In the genomic region with DNA sequence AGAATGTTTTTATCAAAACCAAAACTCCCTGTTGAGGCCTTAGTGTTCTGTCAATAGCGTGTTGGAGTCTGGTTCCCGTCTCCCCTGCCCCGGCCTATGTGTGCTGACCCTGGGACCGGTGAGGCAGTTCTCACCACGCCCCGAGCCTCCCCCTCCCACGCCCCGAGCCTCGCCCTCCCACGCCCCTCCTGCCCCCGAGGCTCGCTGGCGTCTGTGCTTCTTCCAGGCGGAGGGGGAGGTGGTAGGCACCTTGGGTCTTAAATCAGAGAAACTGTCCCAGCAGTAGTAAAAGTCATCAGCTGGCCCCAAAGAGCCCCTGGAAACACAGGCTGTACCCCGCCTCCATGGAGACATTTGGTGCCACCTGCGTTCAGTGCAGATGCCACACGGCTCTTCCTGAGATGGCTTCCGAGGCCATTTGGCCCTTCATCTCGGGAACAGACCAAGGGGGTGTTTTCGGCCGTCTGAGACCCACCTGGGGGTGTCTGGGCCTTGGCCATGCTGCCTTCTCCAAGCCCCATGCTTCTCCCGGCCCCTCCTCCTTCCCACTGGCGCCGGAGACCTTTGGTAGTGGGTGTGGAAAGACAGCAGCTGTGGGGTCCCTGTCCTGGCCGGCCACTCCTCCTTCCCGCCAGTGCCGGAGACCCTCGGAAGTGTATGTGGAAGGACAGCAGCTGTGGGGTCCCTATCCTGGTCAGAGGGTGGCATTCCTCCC, we compare ENCODE assay signal across 19 cellular contexts. TPM values are rescaled to one million over a fixed set of nuclear protein-coding genes. Genes with fewer than 3 reads are reported as not detected.
DNase-seq lines count a peak whose midpoint lies in the region; ATAC-seq, FAIRE-seq and TF ChIP-seq lines count a peak whose summit lies in the region.
"Had no signal": no experiment of that assay in that cellular context is flagged by ENCODE, and none has a peak within 500 bp of the region (broad histone marks: within the 10 kb centered on the region; RNA-seq: fewer than 3 reads in every experiment).

No MANE protein-coding gene starts in this region.

- no peak overlapping the region for H4K91ac ChIP-seq in H1 (replicated peaks; ENCODE audit: insufficient read length, low read length)

- H3K27me3 ChIP-seq in H1 (replicated peaks in 1 of 4; ENCODE audit: control insufficient read depth in 3 of 4, extremely low read depth in 1 of 4, insufficient read depth in 3 of 4, low read length in 3 of 4) (no peaks in the 10 kb centered on the region), muscle layer of colon (ENCODE audit: control insufficient read depth in 1 of 2, insufficient read depth in 2 of 2, low read length in 2 of 2) (no peaks in the 10 kb centered on the region), tibial nerve (no peaks in the 10 kb centered on the region)

- no peak for ATAC-seq in activated naive CD4-positive, alpha-beta T cell treated with anti-CD3 and anti-CD28 coated beads, Interleukin-2, amount 50 U/mL, for 72 hours
- ATAC-seq in HG02759 (IDR thresholded peaks at IDR 0.05; ENCODE audit: unreplicated experiment) (no peak), GM21723 (IDR thresholded peaks at IDR 0.05; ENCODE audit: unreplicated experiment) (no peak)

- peaks cover 47% of the 10 kb centered on the region for H3K79me1 ChIP-seq in H1 (ENCODE audit: low read depth, low read length)

- H3K9me3 Mint-ChIP-seq in activated naive CD4-positive, alpha-beta T cell treated with anti-CD3 and anti-CD28 coated beads, Interleukin-2, amount 50 U/mL, for 24 hours, result no peaks in the 10 kb centered on the region
- no peaks in the 10 kb centered on the region for H3K9me3 Mint-ChIP-seq in activated naive CD4-positive, alpha-beta T cell treated with anti-CD3 and anti-CD28 coated beads, Interleukin-2, amount 50 U/mL, for 72 hours
- no peaks in the 10 kb centered on the region for H3K9me3 Mint-ChIP-seq in activated T-helper 2 cell treated with anti-CD3 and anti-CD28 coated beads, Interferon-gamma antibody, Interleukin-2, Interleukin-4, amounts not matched to agents 10 μg/mL and 5 μg/mL and 100 μg/mL, durations not matched to agents 14 hours and 24 hours and 36 hours
- H3K9me3 Mint-ChIP-seq: activated naive CD8-positive, alpha-beta T cell treated with anti-CD3 and anti-CD28 coated beads, Interleukin-2, amount 10 ng/mL, durations not matched to agents 7 days and 5 days had no signal

- H3K4me3 Mint-ChIP-seq in activated naive CD4-positive, alpha-beta T cell treated with anti-CD3 and anti-CD28 coated beads, Interleukin-2, amount 50 U/mL, for 24 hours, result no peak overlapping the region
- H3K4me3 Mint-ChIP-seq in activated T-helper 2 cell treated with anti-CD3 and anti-CD28 coated beads, Interferon-gamma antibody, Interleukin-2, Interleukin-4, amounts not matched to agents 10 μg/mL and 5 μg/mL and 100 μg/mL, durations not matched to agents 14 hours and 24 hours and 36 hours (ENCODE audit: low read depth), result no peak overlapping the region
- H3K4me3 Mint-ChIP-seq: activated naive CD8-positive, alpha-beta T cell treated with anti-CD3 and anti-CD28 coated beads, Interleukin-2, amount 10 ng/mL, durations not matched to agents 7 days and 5 days had no signal

- H4K5ac ChIP-seq in H1 (ENCODE audit: insufficient read length, low read depth, low read length), result no peak overlapping the region

- H3K79me2 ChIP-seq in H1 (ENCODE audit: control insufficient read depth in 1 of 2, insufficient read depth in 2 of 2, low read length in 2 of 2), result peaks cover 38 to 97% of the 10 kb centered on the region in 2 experiments; a peak in 3 of 4 replicates

- H3K27ac ChIP-seq in H1 (ENCODE audit: low read depth, low read length), result no peak overlapping the region
- peak overlapping the region; percentile 16 for H3K27ac ChIP-seq in muscle layer of colon (ENCODE audit: low read depth, low read length)
- H3K27ac ChIP-seq in tibial nerve, result peak overlapping the region in 3 of 4 donors; percentile 13 to 82 (median 69)
- H3K27ac ChIP-seq: psoas muscle, VCaP had no signal

- no peak overlapping the region for H2BK120ac ChIP-seq in H1 (replicated peaks; ENCODE audit: low read depth, low read length)

- H3K23ac ChIP-seq in H1 (ENCODE audit: insufficient read length), result no peak overlapping the region

- TF ChIP-seq EP300 in H1 (IDR thresholded peaks at IDR 0.05; ENCODE audit: borderline replicate concordance in 1 of 2, low read depth in 2 of 2, low read length in 2 of 2) (no peak), tibial nerve (IDR thresholded peaks at IDR 0.05) (no peak)

- no peak overlapping the region for H3K14ac ChIP-seq in H1 (ENCODE audit: insufficient read length)

- H2AK5ac ChIP-seq in H1 (ENCODE audit: low read depth, low read length), result no peak overlapping the region

- H3K4me1 Mint-ChIP-seq in activated naive CD4-positive, alpha-beta T cell treated with anti-CD3 and anti-CD28 coated beads, Interleukin-2, amount 50 U/mL, for 24 hours, result peaks cover 61% of the 10 kb centered on the region
- H3K4me1 Mint-ChIP-seq in activated T-helper 2 cell treated with anti-CD3 and anti-CD28 coated beads, Interferon-gamma antibody, Interleukin-2, Interleukin-4, amounts not matched to agents 10 μg/mL and 5 μg/mL and 100 μg/mL, durations not matched to agents 14 hours and 24 hours and 36 hours (ENCODE audit: low read depth), result peaks cover 15% of the 10 kb centered on the region

- H3K18ac ChIP-seq in H1 (ENCODE audit: extremely low read depth, low read length), result no peak overlapping the region

- peaks cover 0 to 41% (median 30%) of the 10 kb centered on the region in 4 experiments; a peak in 6 of 7 replicates for H3K4me1 ChIP-seq in H1 (replicated peaks in 1 of 4; ENCODE audit: control insufficient read depth in 3 of 4, insufficient read depth in 4 of 4, low read length in 3 of 4)
- peaks cover 99% of the 10 kb centered on the region for H3K4me1 ChIP-seq in muscle layer of colon (ENCODE audit: insufficient read depth, low read length)
- H3K4me1 ChIP-seq in tibial nerve, result peaks cover 0 to 100% (median 90%) of the 10 kb centered on the region in 4 donors

- H4K20me1 ChIP-seq in H1 (replicated peaks in 1 of 2; ENCODE audit: control insufficient read depth in 1 of 2, insufficient read depth in 2 of 2, low read length in 2 of 2), result peaks cover 28 to 69% of the 10 kb centered on the region in 2 experiments

- H2BK5ac ChIP-seq in H1 (ENCODE audit: low read depth, low read length), result peak overlapping the region; percentile 66; the same call in 1 of the 2 replicates

- H4K8ac ChIP-seq in H1 (ENCODE audit: extremely low read depth, insufficient read depth, low read length), result peak overlapping the region; percentile 15; the same call in 1 of the 2 replicates

- no peak for TF ChIP-seq CTCF in H1 (IDR thresholded peaks at IDR 0.05; ENCODE audit: control extremely low read depth in 1 of 3, insufficient read depth in 1 of 3, low read depth in 1 of 3, low read length in 3 of 3)
- no peak for TF ChIP-seq CTCF in tibial nerve (IDR thresholded peaks at IDR 0.05)

- POLR2A ChIA-PET in H1 (lab: Charles Lee; ENCODE audit: partially characterized antibody), result interaction anchor here (0.7 kb wide), 1 partner anchor 21 kb away, joined by 3 read pairs; no protein-coding TSS in a partner anchor

- H3K27me3 Mint-ChIP-seq in activated naive CD4-positive, alpha-beta T cell treated with anti-CD3 and anti-CD28 coated beads, Interleukin-2, amount 50 U/mL, for 24 hours, result no peaks in the 10 kb centered on the region
- H3K27me3 Mint-ChIP-seq in activated T-helper 2 cell treated with anti-CD3 and anti-CD28 coated beads, Interferon-gamma antibody, Interleukin-2, Interleukin-4, amounts not matched to agents 10 μg/mL and 5 μg/mL and 100 μg/mL, durations not matched to agents 14 hours and 24 hours and 36 hours (ENCODE audit: low read depth), result no peaks in the 10 kb centered on the region
- H3K27me3 Mint-ChIP-seq: activated naive CD8-positive, alpha-beta T cell treated with anti-CD3 and anti-CD28 coated beads, Interleukin-2, amount 10 ng/mL, durations not matched to agents 7 days and 5 days had no signal

- H3K56ac ChIP-seq in H1 (replicated peaks; ENCODE audit: insufficient read length, low read depth, low read length), result no peak overlapping the region

- H3K9ac ChIP-seq in H1 (replicated peaks in 1 of 4; ENCODE audit: extremely low read depth in 1 of 4, low read depth in 3 of 4, low read length in 3 of 4) (no peak overlapping the region), muscle layer of colon (ENCODE audit: low read length) (no peak overlapping the region)

- no peak overlapping the region for H2BK20ac ChIP-seq in H1 (ENCODE audit: low read length)

- no peak overlapping the region for H2BK12ac ChIP-seq in H1 (ENCODE audit: low read depth, low read length)

- no peak for FAIRE-seq in H1 (lab: Jason Lieb, UNC)
- FAIRE-seq: colon had no signal

- H2AFZ ChIP-seq in H1 (ENCODE audit: low read length), result no peak overlapping the region

- H3K23me2 ChIP-seq in H1 (ENCODE audit: low read depth, low read length), result no peaks in the 10 kb centered on the region

- CTCF ChIA-PET in H1 (lab: Charles Lee; ENCODE audit: partially characterized antibody), result interaction anchor here (0.7 to 1.2 kb wide), 4 partner anchors 12 to 39 kb away, joined by 3 to 4 read pairs (median 4); no protein-coding TSS in a partner anchor

- TF ChIP-seq POLR2A in H1 (IDR thresholded peaks at IDR 0.05; ENCODE audit: control extremely low read depth in 1 of 2, low read depth in 2 of 2, low read length in 2 of 2) (no peak), tibial nerve (IDR thresholded peaks at IDR 0.05) (no peak)

- H3K36me3 ChIP-seq in H1 (ENCODE audit: control insufficient read depth in 2 of 4, insufficient read depth in 4 of 4, low read length in 3 of 4) (peaks cover 0 to 3% (median 0%) of the 10 kb centered on the region in 4 experiments; a peak in 1 of 8 replicates), muscle layer of colon (ENCODE audit: insufficient read depth, low read length) (peaks cover 3% of the 10 kb centered on the region), tibial nerve (peaks cover 0 to 5% (median 0%) of the 10 kb centered on the region in 3 donors)

- no peaks in the 10 kb centered on the region for H3K36me3 Mint-ChIP-seq in activated naive CD4-positive, alpha-beta T cell treated with anti-CD3 and anti-CD28 coated beads, Interleukin-2, amount 50 U/mL, for 24 hours
- peaks cover 5 to 12% of the 10 kb centered on the region in 2 donors for H3K36me3 Mint-ChIP-seq in activated naive CD4-positive, alpha-beta T cell treated with anti-CD3 and anti-CD28 coated beads, Interleukin-2, amount 50 U/mL, for 72 hours
- peaks cover 16% of the 10 kb centered on the region for H3K36me3 Mint-ChIP-seq in activated T-helper 2 cell treated with anti-CD3 and anti-CD28 coated beads, Interferon-gamma antibody, Interleukin-2, Interleukin-4, amounts not matched to agents 10 μg/mL and 5 μg/mL and 100 μg/mL, durations not matched to agents 14 hours and 24 hours and 36 hours (ENCODE audit: low read depth)

- H3K9me3 ChIP-seq in H1 (ENCODE audit: insufficient read depth in 2 of 2, low read depth in 1 of 2, low read length in 1 of 2) (no peaks in the 10 kb centered on the region), muscle layer of colon (ENCODE audit: low read length) (no peaks in the 10 kb centered on the region), tibial nerve (no peaks in the 10 kb centered on the region)
- H3K9me3 ChIP-seq: Caco-2, psoas muscle had no signal

- WGBS in H1 (ENCODE audit: extremely low coverage in 1 of 2, insufficient coverage in 1 of 2, insufficient read length in 1 of 2, insufficient replicate concordance in 2 of 2, low coverage in 1 of 2, low lambda C conversion rate in 2 of 2, missing lambda C conversion rate in 1 of 2), 2 experiments, result 81% methylated on average over 15 of the region's 28 CpGs; no CpG with 5 or more reads in 1 of the 2 experiments
- WGBS in tibial nerve, 2 donors, result 44 to 47% methylated on average over 22 to 26 of the region's 28 CpGs

- H3K27ac Mint-ChIP-seq in activated naive CD4-positive, alpha-beta T cell treated with anti-CD3 and anti-CD28 coated beads, Interleukin-2, amount 50 U/mL, for 24 hours, result peak overlapping the region; percentile 17
- H3K27ac Mint-ChIP-seq in activated naive CD4-positive, alpha-beta T cell treated with anti-CD3 and anti-CD28 coated beads, Interleukin-2, amount 50 U/mL, for 72 hours, result peak overlapping the region in 1 of 2 donors; percentile 88
- no peak overlapping the region for H3K27ac Mint-ChIP-seq in activated T-helper 2 cell treated with anti-CD3 and anti-CD28 coated beads, Interferon-gamma antibody, Interleukin-2, Interleukin-4, amounts not matched to agents 10 μg/mL and 5 μg/mL and 100 μg/mL, durations not matched to agents 14 hours and 24 hours and 36 hours
- H3K27ac Mint-ChIP-seq: activated naive CD8-positive, alpha-beta T cell treated with anti-CD3 and anti-CD28 coated beads, Interleukin-2, amount 10 ng/mL, durations not matched to agents 7 days and 5 days had no signal

- H3K4me2 ChIP-seq in H1 (ENCODE audit: insufficient read depth in 1 of 2, low read depth in 2 of 2, low read length in 2 of 2), result no peak overlapping the region

- no peak for TF ChIP-seq RAD21 in H1 (IDR thresholded peaks at IDR 0.05 in 1 of 2, conservative IDR thresholded peaks at IDR 0.05 in 1 of 2; ENCODE audit: low read depth in 2 of 2, low read length in 2 of 2)

- H3K4me3 ChIP-seq in H1 (ENCODE audit: extremely low read depth in 1 of 4, insufficient read depth in 2 of 4, low read depth in 3 of 4, low read length in 4 of 4) (no peak overlapping the region), muscle layer of colon (ENCODE audit: low read depth in 1 of 2, low read length in 2 of 2) (peak overlapping the region in 1 of 2 donors; percentile 16), tibial nerve (no peak overlapping the region)
- H3K4me3 ChIP-seq: psoas muscle had no signal

- DNase-seq in activated naive CD4-positive, alpha-beta T cell treated with anti-CD3 and anti-CD28 coated beads, Interleukin-2, amount 50 U/mL, for 72 hours (ENCODE audit: low spot score in 2 of 2), result no peak
- DNase-seq in H1 (ENCODE audit: low read depth in 1 of 2, low spot score in 2 of 2) (no peak), tibial nerve (ENCODE audit: low spot score in 2 of 2) (no peak)
- no peak for DNase-seq in activated T-helper 2 cell treated with anti-CD3 and anti-CD28 coated beads, Interferon-gamma antibody, Interleukin-2, Interleukin-4, amounts not matched to agents 10 μg/mL and 5 μg/mL and 100 μg/mL, durations not matched to agents 14 hours and 24 hours and 36 hours (ENCODE audit: low spot score)
- DNase-seq: activated naive CD8-positive, alpha-beta T cell treated with anti-CD3 and anti-CD28 coated beads, Interleukin-2, amount 10 ng/mL, durations not matched to agents 7 days and 5 days; HCEC 1CT; KBM-7; mesendoderm; NCI-H1436 treated with DMSO at 0.1 percent for 48 hours; NCI-H524; stimulated activated CD4-positive, alpha-beta T cell treated with anti-CD3 and anti-CD28 coated beads, Interleukin-2, amount 100 ng/mL, for 24 hours had no signal

- intact Hi-C loops in activated T-helper 2 cell treated with anti-CD3 and anti-CD28 coated beads, Interferon-gamma antibody, Interleukin-2, Interleukin-4, amounts not matched to agents 10 μg/mL and 5 μg/mL and 100 μg/mL, durations not matched to agents 14 hours and 24 hours and 36 hours (cut with micrococcal nuclease), result no loop called here

- no peak overlapping the region for H2BK15ac ChIP-seq in H1 (ENCODE audit: low read length)

- H3K4ac ChIP-seq in H1 (replicated peaks; ENCODE audit: insufficient read length, low read depth, low read length), result no peak overlapping the region

RNA-seq across cellular contexts. Expression of gene SKI, which starts 44.7 kb away (rescaled TPM):
- 10 to 100 TPM; 26.6 to 43.8 TPM for total RNA-seq in activated naive CD4-positive, alpha-beta T cell treated with anti-CD3 and anti-CD28 coated beads, Interleukin-2, amount 50 U/mL, for 72 hours
- total RNA-seq in H1 (2021; fragmentation: NEBNext Ultra II Directional; extraction: Animal tissue kit (Norgen Biotek cat#: 25700)), result 80.2 and 87.6 TPM in 2 replicates
- 8.3 and 14.5 TPM in 2 replicates for polyA plus RNA-seq in H1 (2011; rRNA removed)
- 8.6 TPM for polyA plus RNA-seq in H1 (2011; cell fraction: cytosol; rRNA removed)
- 19.2 TPM for polyA plus RNA-seq in H1 (2011; cell fraction: nucleus; rRNA removed)
- 24.8 to 35.9 TPM (median 32.3 TPM) in 4 replicates for polyA plus RNA-seq in H1 (2012, experiment 1 of 2)
- polyA plus RNA-seq in H1 (2012, experiment 2 of 2), result 36.5 TPM
- polyA plus RNA-seq in H1 (2013, experiment 1 of 2), result 40.2 TPM
- polyA plus RNA-seq in H1 (2013, experiment 2 of 2), result 39.7 TPM
- polyA minus RNA-seq in H1 (2011; rRNA and poly(A)+ RNA removed), result 6.3 and 7.3 TPM in 2 replicates
- polyA minus RNA-seq in H1 (2011; cell fraction: cytosol; rRNA and poly(A)+ RNA removed), result 30.0 TPM
- 27.1 TPM for polyA minus RNA-seq in H1 (2011; cell fraction: nucleus; rRNA and poly(A)+ RNA removed)
- total RNA-seq in tibial nerve, result 100 to 1,000 TPM in 1 of 4 donors, 10 to 100 TPM in 3; 62.8 to 100 (median 72.2) TPM
- 37.0 and 41.1 TPM in 2 replicates for total RNA-seq in activated T-helper 2 cell treated with anti-CD3 and anti-CD28 coated beads, Interferon-gamma antibody, Interleukin-2, Interleukin-4, amounts not matched to agents 10 μg/mL and 5 μg/mL and 100 μg/mL, durations not matched to agents 14 hours and 24 hours and 36 hours
